ENCODE assay signal across 8 cellular contexts in genomic region chr12:94134226-94134795, GRCh38. TPM values are rescaled to one million over a fixed set of nuclear protein-coding genes. Genes with fewer than 3 reads are reported as not detected.
DNase-seq lines count a peak whose midpoint lies in the region; ATAC-seq and TF ChIP-seq lines count a peak whose summit lies in the region.

No MANE protein-coding gene starts in this region.

- H3K4me1 ChIP-seq in hepatocyte (ENCODE audit: insufficient read depth), result no peaks in the 10 kb centered on the region

- no peak overlapping the region for H3K4me3 ChIP-seq in hepatocyte

- ATAC-seq in HG03103 (IDR thresholded peaks at IDR 0.05; ENCODE audit: low read depth, unreplicated experiment), result peak; percentile 76

- H3K36me3 ChIP-seq in hepatocyte (replicated peaks; ENCODE audit: insufficient read depth, low read depth), result no peaks in the 10 kb centered on the region

- H3K27ac ChIP-seq in 22Rv1 (no peak overlapping the region), hepatocyte (no peak overlapping the region)

- H3K27me3 ChIP-seq in hepatocyte, result no peaks in the 10 kb centered on the region

- no peaks in the 10 kb centered on the region for H4K20me1 ChIP-seq in hepatocyte (ENCODE audit: insufficient read depth, poor library complexity, severe bottlenecking)

- in situ Hi-C loops in G401 (cut with HindIII; ENCODE audit: low sequenced_read_pairs), result no loop called here

- peak; percentile 67 for DNase-seq in G401 (ENCODE audit: low spot score)
- DNase-seq in NCI-H82 (lab: John Stamatoyannopoulos, UW), result peak; percentile 73
- peak; percentile 57 for DNase-seq in astrocyte of the hippocampus (ENCODE audit: low read depth, low spot score)
- DNase-seq in hepatocyte (ENCODE audit: low spot score), result peak; percentile 78
- peak; percentile 34 for DNase-seq in stimulated activated CD8-positive, alpha-beta memory T cell treated with anti-CD3 and anti-CD28 coated beads, Interleukin-4, amount 100 ng/mL, for 48 hours
- DNase-seq in islet precursor cell, result no peak

- WGBS in hepatocyte (ENCODE audit: low lambda C conversion rate, missing lambda C conversion rate), result 36% methylated on average over 5 of the region's 5 CpGs

- H3K4me2 ChIP-seq in hepatocyte, result peak overlapping the region; percentile 63

- H3K9me3 ChIP-seq in hepatocyte (ENCODE audit: low read depth), result no peaks in the 10 kb centered on the region

- TF ChIP-seq CTCF in 22Rv1 (IDR thresholded peaks at IDR 0.05) (peak; percentile 96), hepatocyte (IDR thresholded peaks at IDR 0.05; ENCODE audit: poor library complexity) (peak; percentile 72)

- H3K9me2 ChIP-seq in hepatocyte (replicated peaks; ENCODE audit: insufficient read depth), result no peaks in the 10 kb centered on the region

- no peak overlapping the region for H2AFZ ChIP-seq in hepatocyte

- H3K79me2 ChIP-seq in hepatocyte, result no peaks in the 10 kb centered on the region

RNA-seq across cellular contexts. Expression of gene PLXNC1, which starts 14.1 kb away (rescaled TPM):
- not detected in 2 replicates for total RNA-seq in G401 (2014; rRNA removed; shearing (Covaris generic))
- total RNA-seq in hepatocyte, result 17.8 and 23.2 TPM in 2 replicates
- polyA plus RNA-seq in hepatocyte, result 6.7 and 7.1 TPM in 2 replicates

Comparison
In these comparisons a context has a peak if more than half of its experiments do, and no peak if none do; other contexts are left out.
1. RNA of gene PLXNC1, which starts 14.1 kb away (total RNA-seq): 17.8 to 23.2 TPM in hepatocyte; not detected in G401; every median in the first group is over 10 times any median in the second.